In genomic region chr16:69820926-69821541, GRCh38 we compare ENCODE assay signal across 12 cellular contexts. TPM values are rescaled to one million over a fixed set of nuclear protein-coding genes. Genes with fewer than 3 reads are reported as not detected.
DNase-seq lines count a peak whose midpoint lies in the region; ATAC-seq and TF ChIP-seq lines count a peak whose summit lies in the region.
"Had no signal": no experiment of that assay in that cellular context is flagged by ENCODE, and none has a peak within 500 bp of the region (broad histone marks: within the 10 kb centered on the region; RNA-seq: fewer than 3 reads in every experiment).

No MANE protein-coding gene starts in this region.

- H3K4me1 ChIP-seq in mesenchymal stem cell (ENCODE audit: control insufficient read depth, insufficient read depth, low read depth, low read length) (no peaks in the 10 kb centered on the region), thoracic aorta (ENCODE audit: control insufficient read depth in 1 of 2, low read depth in 2 of 2) (peaks cover 7 to 21% of the 10 kb centered on the region in 2 donors)

- no peak overlapping the region for H2AK5ac ChIP-seq in mesenchymal stem cell (ENCODE audit: low read length, severe bottlenecking)

- no peak overlapping the region for H2BK5ac ChIP-seq in mesenchymal stem cell (ENCODE audit: low read depth, low read length, poor library complexity, severe bottlenecking)

- H3K9me3 ChIP-seq in MG63: no peaks in the 10 kb centered on the region
- H3K9me3 ChIP-seq in mesenchymal stem cell (ENCODE audit: control insufficient read depth, low read length): no peaks in the 10 kb centered on the region
- peaks cover 3% of the 10 kb centered on the region for H3K9me3 ChIP-seq in thoracic aorta

- H2BK15ac ChIP-seq in mesenchymal stem cell (ENCODE audit: low read depth, poor library complexity, severe bottlenecking): no peak overlapping the region

- ATAC-seq in thoracic aorta (ENCODE audit: insufficient number of reproducible peaks, low FRiP score, low read depth): peak; percentile 46
- ATAC-seq in GM21825 (IDR thresholded peaks at IDR 0.05; ENCODE audit: unreplicated experiment): no peak
- no peak for ATAC-seq in activated CD8-positive, alpha-beta T cell treated with anti-CD3 and anti-CD28 coated beads for 36 hours
- ATAC-seq in HG03108 (IDR thresholded peaks at IDR 0.05; ENCODE audit: unreplicated experiment): no peak
- ATAC-seq: activated CD4-positive, CD25-positive, alpha-beta regulatory T cell treated with anti-CD3 and anti-CD28 coated beads, Interleukin-2, amount 50 U/mL, for 24 hours had no signal

- peak overlapping the region in 1 of 2 experiments; percentile 19 for H3K18ac ChIP-seq in mesenchymal stem cell (ENCODE audit: low read depth in 1 of 2, low read length in 2 of 2)

- CTCF ChIA-PET in activated CD8-positive, alpha-beta T cell treated with anti-CD3 and anti-CD28 coated beads for 36 hours (lab: Charles Lee): interaction anchor here (0.6 kb wide), 1 partner anchor 61 kb away, joined by 3 read pairs; no protein-coding TSS in a partner anchor

- H3K27me3 ChIP-seq in MG63: no peaks in the 10 kb centered on the region
- no peaks in the 10 kb centered on the region for H3K27me3 ChIP-seq in mesenchymal stem cell (ENCODE audit: control insufficient read depth in 1 of 2, insufficient read depth in 1 of 2, low read length in 2 of 2)
- H3K27me3 ChIP-seq in thoracic aorta (replicated peaks; ENCODE audit: insufficient read depth): no peaks in the 10 kb centered on the region

- POLR2A ChIA-PET in activated CD8-positive, alpha-beta T cell treated with anti-CD3 and anti-CD28 coated beads for 36 hours (lab: Charles Lee): no interaction called here

- no peak overlapping the region for H4K91ac ChIP-seq in mesenchymal stem cell (ENCODE audit: low read length)

- H2AFZ ChIP-seq in mesenchymal stem cell (ENCODE audit: low read depth, low read length): no peak overlapping the region

- H3K36me3 Mint-ChIP-seq in activated CD8-positive, alpha-beta T cell treated with anti-CD3 and anti-CD28 coated beads for 36 hours (ENCODE audit: low read depth): peaks cover 26% of the 10 kb centered on the region

- H2BK12ac ChIP-seq in mesenchymal stem cell (ENCODE audit: low read length in 2 of 2): peak overlapping the region in 1 of 2 experiments; percentile 75

- H3K79me1 ChIP-seq in mesenchymal stem cell (replicated peaks; ENCODE audit: low read length, poor library complexity, severe bottlenecking): peaks cover 12% of the 10 kb centered on the region

- H3K9me3 Mint-ChIP-seq in activated CD8-positive, alpha-beta T cell treated with anti-CD3 and anti-CD28 coated beads for 36 hours: no peaks in the 10 kb centered on the region
- H3K9me3 Mint-ChIP-seq: activated naive CD4-positive, alpha-beta T cell treated with anti-CD3 and anti-CD28 coated beads for 36 hours had no signal

- intact Hi-C loops in activated CD8-positive, alpha-beta T cell treated with anti-CD3 and anti-CD28 coated beads for 36 hours (cut with micrococcal nuclease): no loop called here

- no peak for TF ChIP-seq CTCF in thoracic aorta (IDR thresholded peaks at IDR 0.05)
- TF ChIP-seq CTCF in activated CD8-positive, alpha-beta T cell treated with anti-CD3 and anti-CD28 coated beads for 36 hours (IDR thresholded peaks at IDR 0.05): no peak

- peak overlapping the region; percentile 33 for H3K9ac ChIP-seq in mesenchymal stem cell (ENCODE audit: low read length)

- no peak overlapping the region for H3K27ac Mint-ChIP-seq in activated CD8-positive, alpha-beta T cell treated with anti-CD3 and anti-CD28 coated beads for 36 hours
- H3K27ac Mint-ChIP-seq: activated naive CD4-positive, alpha-beta T cell treated with anti-CD3 and anti-CD28 coated beads for 36 hours had no signal

- WGBS in mesenchymal stem cell: 89% methylated on average over 15 of the region's 15 CpGs

- DNase-seq in MG63 (peak; percentile 69), cerebellum (ENCODE audit: low spot score) (peak; percentile 47), mesenchymal stem cell (no peak), thoracic aorta (ENCODE audit: low spot score) (no peak), NOMO-1 treated with dmso at 0.1 percent for 144 hours (lab: John Stamatoyannopoulos, UW; ENCODE audit: unreplicated experiment) (no peak)
- no peak for DNase-seq in activated CD8-positive, alpha-beta T cell treated with anti-CD3 and anti-CD28 coated beads for 36 hours
- DNase-seq: activated naive CD4-positive, alpha-beta T cell treated with anti-CD3 and anti-CD28 coated beads for 36 hours; NCI-H1930 had no signal

- H3K4me2 ChIP-seq in mesenchymal stem cell (ENCODE audit: low read length, poor library complexity, severe bottlenecking): no peak overlapping the region

- no peak overlapping the region for H3K14ac ChIP-seq in mesenchymal stem cell (ENCODE audit: low read length in 2 of 2)

- H3K23ac ChIP-seq in mesenchymal stem cell (ENCODE audit: low read length in 2 of 2): no peak overlapping the region

- H3K4me1 Mint-ChIP-seq in activated CD8-positive, alpha-beta T cell treated with anti-CD3 and anti-CD28 coated beads for 36 hours (ENCODE audit: low read depth): no peaks in the 10 kb centered on the region

- no peaks in the 10 kb centered on the region for H3K36me3 ChIP-seq in MG63
- H3K36me3 ChIP-seq in mesenchymal stem cell (ENCODE audit: control insufficient read depth in 1 of 2, insufficient read depth in 2 of 2, low read depth in 1 of 2, low read length in 2 of 2): peaks cover 9 to 12% of the 10 kb centered on the region in 2 experiments
- no peaks in the 10 kb centered on the region for H3K36me3 ChIP-seq in thoracic aorta

- H3K27ac ChIP-seq in mesenchymal stem cell (ENCODE audit: low read length, poor library complexity, severe bottlenecking): no peak overlapping the region
- peak overlapping the region; percentile 70 to 82 for H3K27ac ChIP-seq in thoracic aorta
- H3K27ac ChIP-seq: epithelial cell of prostate had no signal

- no peak overlapping the region for H3K4me3 ChIP-seq in MG63
- H3K4me3 ChIP-seq in mesenchymal stem cell (ENCODE audit: insufficient read depth in 1 of 2, low read depth in 1 of 2, low read length in 2 of 2): no peak overlapping the region
- H3K4me3 ChIP-seq in thoracic aorta: peak overlapping the region; percentile 60

- H2BK120ac ChIP-seq in mesenchymal stem cell (ENCODE audit: low read depth, low read length): no peak overlapping the region

- H3K4ac ChIP-seq in mesenchymal stem cell (ENCODE audit: low read depth in 1 of 2, low read length in 2 of 2): no peak overlapping the region

- H4K8ac ChIP-seq in mesenchymal stem cell (ENCODE audit: low read length): peak overlapping the region; percentile 7

- no peak overlapping the region for H3K4me3 Mint-ChIP-seq in activated CD8-positive, alpha-beta T cell treated with anti-CD3 and anti-CD28 coated beads for 36 hours
- H3K4me3 Mint-ChIP-seq: activated naive CD4-positive, alpha-beta T cell treated with anti-CD3 and anti-CD28 coated beads for 36 hours had no signal

- H3K27me3 Mint-ChIP-seq in activated CD8-positive, alpha-beta T cell treated with anti-CD3 and anti-CD28 coated beads for 36 hours: no peaks in the 10 kb centered on the region

RNA-seq across cellular contexts. Expression of gene WWP2, which starts 58.9 kb away (rescaled TPM):
- 3.9 and 15.5 TPM in 2 replicates for total RNA-seq in MG63 (2014; rRNA removed; shearing (Covaris generic); ENCODE audit: low replicate concordance)
- total RNA-seq in cerebellum (26.0 TPM), thoracic aorta (100 to 1,000 TPM; 144 to 146 TPM)
- polyA plus RNA-seq in mesenchymal stem cell (2013, experiment 1 of 2): 16.7 TPM
- polyA plus RNA-seq in mesenchymal stem cell (2013, experiment 2 of 2): 16.9 TPM
- 10 to 100 TPM; 30.7 to 35.1 TPM for total RNA-seq in activated CD8-positive, alpha-beta T cell treated with anti-CD3 and anti-CD28 coated beads for 36 hours

Comparison
In these comparisons a context has a peak if more than half of its experiments do, and no peak if none do; other contexts are left out.
1. DNase-seq: peak in MG63 (single experiment) and cerebellum (single experiment); none in mesenchymal stem cell (single experiment), thoracic aorta (single experiment), NOMO-1 treated with dmso at 0.1 percent for 144 hours (single experiment) and activated CD8-positive, alpha-beta T cell treated with anti-CD3 and anti-CD28 coated beads for 36 hours (single experiment).